ENCODE assay signal across 1 cellular context in the genomic region with DNA sequence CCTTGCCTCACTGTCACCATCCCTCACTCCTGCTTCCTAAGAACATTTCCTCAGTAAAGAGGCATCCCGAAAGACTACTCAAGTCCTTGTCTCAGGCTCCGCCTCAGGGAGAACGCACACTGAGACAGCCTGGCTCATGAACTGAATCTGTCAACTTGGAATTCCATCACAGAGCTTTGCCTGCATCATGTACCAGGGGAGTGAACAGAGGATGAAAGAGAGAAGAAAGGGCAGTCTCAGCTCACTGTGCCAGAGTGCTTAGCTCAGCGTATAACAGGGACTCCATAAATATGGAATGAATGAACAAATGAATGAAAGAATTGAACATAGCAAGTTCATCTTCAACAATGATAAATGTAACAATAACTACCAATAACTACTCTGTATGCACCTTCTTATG.
TF ChIP-seq lines count a peak whose summit lies in the region.

No MANE protein-coding gene starts in this region.

TF ChIP-seq in HepG2, 621 proteins besides CTCF, POLR2A, EP300 and RAD21:
- TF ChIP-seq, protein P1, sequence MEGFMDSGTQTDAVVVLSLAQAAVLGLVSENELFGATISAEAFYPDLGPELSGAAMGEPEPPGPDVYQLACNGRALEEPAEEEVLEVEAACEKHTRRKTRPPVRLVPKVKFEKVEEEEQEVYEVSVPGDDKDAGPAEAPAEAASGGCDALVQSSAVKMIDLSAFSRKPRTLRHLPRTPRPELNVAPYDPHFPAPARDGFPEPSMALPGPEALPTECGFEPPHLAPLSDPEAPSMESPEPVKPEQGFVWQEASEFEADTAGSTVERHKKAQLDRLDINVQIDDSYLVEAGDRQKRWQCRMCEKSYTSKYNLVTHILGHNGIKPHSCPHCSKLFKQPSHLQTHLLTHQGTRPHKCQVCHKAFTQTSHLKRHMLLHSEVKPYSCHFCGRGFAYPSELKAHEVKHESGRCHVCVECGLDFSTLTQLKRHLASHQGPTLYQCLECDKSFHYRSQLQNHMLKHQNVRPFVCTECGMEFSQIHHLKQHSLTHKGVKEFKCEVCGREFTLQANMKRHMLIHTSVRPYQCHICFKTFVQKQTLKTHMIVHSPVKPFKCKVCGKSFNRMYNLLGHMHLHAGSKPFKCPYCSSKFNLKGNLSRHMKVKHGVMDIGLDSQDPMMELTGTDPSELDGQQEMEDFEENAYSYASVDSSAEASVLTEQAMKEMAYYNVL (CRISPR knock-in tag; IDR thresholded peaks at IDR 0.05; ENCODE audit: borderline replicate concordance) = no peak
- TF ChIP-seq ZNF703 (CRISPR knock-in tag; IDR thresholded peaks at IDR 0.05; ENCODE audit: borderline replicate concordance) = no peak
- peak; percentile 16 to 74; a peak in 2 of 4 replicates for TF ChIP-seq MAFK (conservative IDR thresholded peaks at IDR 0.05 in 1 of 2, IDR thresholded peaks at IDR 0.05 in 1 of 2; ENCODE audit: low read length in 2 of 2)
- no peak for TF ChIP-seq ZBTB7B (CRISPR knock-in tag; IDR thresholded peaks at IDR 0.05)
